In the genomic region with DNA sequence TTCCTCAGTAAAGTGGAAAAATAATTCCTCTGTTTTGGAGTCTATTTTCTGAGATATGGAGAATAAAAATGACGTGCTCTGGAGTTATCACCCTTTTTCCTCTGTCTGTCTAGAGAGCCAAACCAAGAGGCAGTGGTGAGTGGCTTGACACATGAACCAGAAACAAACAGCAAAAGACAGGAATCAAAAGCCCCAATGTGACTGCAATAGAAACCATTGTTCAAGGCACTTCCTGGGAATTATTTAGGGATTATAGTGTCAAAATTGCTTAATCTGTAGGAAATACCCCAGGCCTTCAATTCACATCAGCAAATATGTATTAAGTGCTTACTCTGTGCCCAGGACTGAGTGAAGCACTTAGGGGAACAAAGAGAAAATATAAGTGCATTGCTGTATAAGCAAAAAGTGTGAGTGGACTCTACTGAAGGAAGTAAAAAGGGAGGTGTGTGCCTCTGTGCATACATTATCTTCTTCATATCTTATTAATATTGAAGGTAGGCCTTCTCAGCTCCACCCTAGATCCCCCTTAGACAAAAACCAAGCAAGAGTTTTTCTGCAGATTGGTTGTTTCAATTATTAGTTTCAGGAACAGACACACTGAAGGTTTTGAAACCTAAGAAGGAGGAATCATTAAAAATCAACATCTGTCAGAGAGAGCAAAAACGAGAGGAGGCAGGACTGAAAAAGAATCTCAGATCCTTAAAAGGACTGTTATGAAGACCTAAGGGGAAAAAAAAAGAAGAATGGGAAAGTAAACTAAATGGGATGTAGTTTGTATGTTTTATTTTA, we compare ENCODE assay signal across 19 cellular contexts.
A peak's percentile ranks its signal among the peaks of the same experiment; 100 is the strongest.
DNase-seq lines count a peak whose midpoint lies in the region; ATAC-seq and TF ChIP-seq lines count a peak whose summit lies in the region.
"Had no signal": no experiment of that assay in that cellular context is flagged by ENCODE, and none has a peak within 500 bp of the region (broad histone marks: within the 10 kb centered on the region; RNA-seq: fewer than 3 reads in every experiment).

No MANE protein-coding gene starts in this region.

- H3K27ac Mint-ChIP-seq in WTC11 (peak overlapping the region; percentile 75), nephron (peak overlapping the region; percentile 51 to 84 (median 76))
- H3K27ac Mint-ChIP-seq: activated CD8-positive, alpha-beta T cell treated with anti-CD3 and anti-CD28 coated beads for 36 hours; stimulated activated memory B cell treated with anti-CD40 and anti-IgM and Interleukin-4, amounts not matched to agents 10 μg/mL and 1 μg/mL and 100 μg/mL, for 72 hours had no signal

- H3K4me1 Mint-ChIP-seq in WTC11 (peaks cover 25% of the 10 kb centered on the region), nephron (peaks cover 50% of the 10 kb centered on the region)
- H3K4me1 Mint-ChIP-seq: stimulated activated memory B cell treated with anti-CD40 and anti-IgM and Interleukin-4, amounts not matched to agents 10 μg/mL and 1 μg/mL and 100 μg/mL, for 72 hours had no signal

- in situ Hi-C loops in GM13976 (cut with MboI; ENCODE audit: low sequenced_read_pairs, unreplicated experiment) = no loop called here

- no peak overlapping the region for H3K4me3 Mint-ChIP-seq in WTC11
- peak overlapping the region in 1 of 3 experiments; percentile 7 for H3K4me3 Mint-ChIP-seq in nephron
- H3K4me3 Mint-ChIP-seq: activated CD8-positive, alpha-beta T cell treated with anti-CD3 and anti-CD28 coated beads for 36 hours; CD14-positive monocyte; stimulated activated memory B cell treated with anti-CD40 and anti-IgM and Interleukin-4, amounts not matched to agents 10 μg/mL and 1 μg/mL and 100 μg/mL, for 72 hours had no signal

- TF ChIP-seq CTCF in GM13976 (IDR thresholded peaks at IDR 0.05; ENCODE audit: borderline replicate concordance, control extremely low read depth, extremely low read depth, insufficient read depth, missing control alignments) (no peak), WTC11 (IDR thresholded peaks at IDR 0.05) (no peak), nephron (IDR thresholded peaks at IDR 0.05; ENCODE audit: unreplicated experiment in 3 of 3) (no peak)

- CTCF ChIA-PET in WTC11 (lab: Charles Lee) = no interaction called here

- POLR2A ChIA-PET in WTC11 (lab: Charles Lee) = no interaction called here

- ATAC-seq in GM21786 (IDR thresholded peaks at IDR 0.05; ENCODE audit: unreplicated experiment) (peak; percentile 65), WTC11 (no peak), left lobe of liver (no peak)
- ATAC-seq: activated CD8-positive, alpha-beta T cell treated with anti-CD3 and anti-CD28 coated beads for 36 hours; HCT116; left colon; pancreas; stimulated activated memory B cell treated with anti-CD40 and anti-IgM and Interleukin-4, amounts not matched to agents 10 μg/mL and 1 μg/mL and 100 μg/mL, for 72 hours had no signal

- no peaks in the 10 kb centered on the region for H3K27me3 Mint-ChIP-seq in WTC11 (ENCODE audit: low read depth)
- no peaks in the 10 kb centered on the region for H3K27me3 Mint-ChIP-seq in nephron (ENCODE audit: low read depth)
- H3K27me3 Mint-ChIP-seq: activated CD8-positive, alpha-beta T cell treated with anti-CD3 and anti-CD28 coated beads for 36 hours; stimulated activated memory B cell treated with anti-CD40 and anti-IgM and Interleukin-4, amounts not matched to agents 10 μg/mL and 1 μg/mL and 100 μg/mL, for 72 hours had no signal

- H3K9me3 Mint-ChIP-seq in WTC11 (no peaks in the 10 kb centered on the region), nephron (no peaks in the 10 kb centered on the region)
- H3K9me3 Mint-ChIP-seq: activated CD8-positive, alpha-beta T cell treated with anti-CD3 and anti-CD28 coated beads for 36 hours had no signal

- DNase-seq in GM13976 (ENCODE audit: low spot score) = peak; percentile 10
- no peak for DNase-seq in WTC11 (ENCODE audit: low spot score)
- DNase-seq in left lobe of liver (ENCODE audit: low spot score) = no peak
- no peak for DNase-seq in islet precursor cell
- no peak for DNase-seq in glomerular visceral epithelial cell (ENCODE audit: extremely low spot score)
- DNase-seq in NCI-H526 treated with DMSO at 0.1 percent for 48 hours (lab: John Stamatoyannopoulos, UW) = no peak
- DNase-seq: activated CD8-positive, alpha-beta T cell treated with anti-CD3 and anti-CD28 coated beads for 36 hours; activated naive CD4-positive, alpha-beta T cell treated with anti-CD3 and anti-CD28 coated beads, Interleukin-2, amount 50 U/mL, for 16 hours; left colon; NCI-H2227 treated with DMSO at 0.1 percent for 48 hours; pancreas; PC-9; stimulated activated CD4-positive, alpha-beta T cell treated with anti-CD3 and anti-CD28 coated beads, Interleukin-2, amount 100 ng/mL, for 24 hours; T-helper 9 cell had no signal

- H3K36me3 Mint-ChIP-seq in WTC11 (no peaks in the 10 kb centered on the region), nephron (ENCODE audit: low read depth) (no peaks in the 10 kb centered on the region)
- H3K36me3 Mint-ChIP-seq: CD14-positive monocyte; stimulated activated memory B cell treated with anti-CD40 and anti-IgM and Interleukin-4, amounts not matched to agents 10 μg/mL and 1 μg/mL and 100 μg/mL, for 72 hours had no signal

TF ChIP-seq in WTC11, 78 proteins besides CTCF, POLR2A, EP300 and RAD21 (continues in another document):
- TF ChIP-seq, protein P1, sequence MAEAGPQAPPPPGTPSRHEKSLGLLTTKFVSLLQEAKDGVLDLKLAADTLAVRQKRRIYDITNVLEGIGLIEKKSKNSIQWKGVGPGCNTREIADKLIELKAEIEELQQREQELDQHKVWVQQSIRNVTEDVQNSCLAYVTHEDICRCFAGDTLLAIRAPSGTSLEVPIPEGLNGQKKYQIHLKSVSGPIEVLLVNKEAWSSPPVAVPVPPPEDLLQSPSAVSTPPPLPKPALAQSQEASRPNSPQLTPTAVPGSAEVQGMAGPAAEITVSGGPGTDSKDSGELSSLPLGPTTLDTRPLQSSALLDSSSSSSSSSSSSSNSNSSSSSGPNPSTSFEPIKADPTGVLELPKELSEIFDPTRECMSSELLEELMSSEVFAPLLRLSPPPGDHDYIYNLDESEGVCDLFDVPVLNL (CRISPR knock-in tag; IDR thresholded peaks at IDR 0.05; ENCODE audit: borderline replicate concordance, low read depth) = no peak
- TF ChIP-seq, protein P2, sequence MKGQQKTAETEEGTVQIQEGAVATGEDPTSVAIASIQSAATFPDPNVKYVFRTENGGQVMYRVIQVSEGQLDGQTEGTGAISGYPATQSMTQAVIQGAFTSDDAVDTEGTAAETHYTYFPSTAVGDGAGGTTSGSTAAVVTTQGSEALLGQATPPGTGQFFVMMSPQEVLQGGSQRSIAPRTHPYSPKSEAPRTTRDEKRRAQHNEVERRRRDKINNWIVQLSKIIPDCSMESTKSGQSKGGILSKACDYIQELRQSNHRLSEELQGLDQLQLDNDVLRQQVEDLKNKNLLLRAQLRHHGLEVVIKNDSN (CRISPR knock-in tag; IDR thresholded peaks at IDR 0.05) = no peak
- TF ChIP-seq, protein P3, sequence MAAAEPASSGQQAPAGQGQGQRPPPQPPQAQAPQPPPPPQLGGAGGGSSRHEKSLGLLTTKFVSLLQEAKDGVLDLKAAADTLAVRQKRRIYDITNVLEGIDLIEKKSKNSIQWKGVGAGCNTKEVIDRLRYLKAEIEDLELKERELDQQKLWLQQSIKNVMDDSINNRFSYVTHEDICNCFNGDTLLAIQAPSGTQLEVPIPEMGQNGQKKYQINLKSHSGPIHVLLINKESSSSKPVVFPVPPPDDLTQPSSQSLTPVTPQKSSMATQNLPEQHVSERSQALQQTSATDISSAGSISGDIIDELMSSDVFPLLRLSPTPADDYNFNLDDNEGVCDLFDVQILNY (CRISPR knock-in tag; IDR thresholded peaks at IDR 0.05) = no peak
- TF ChIP-seq, protein P4, sequence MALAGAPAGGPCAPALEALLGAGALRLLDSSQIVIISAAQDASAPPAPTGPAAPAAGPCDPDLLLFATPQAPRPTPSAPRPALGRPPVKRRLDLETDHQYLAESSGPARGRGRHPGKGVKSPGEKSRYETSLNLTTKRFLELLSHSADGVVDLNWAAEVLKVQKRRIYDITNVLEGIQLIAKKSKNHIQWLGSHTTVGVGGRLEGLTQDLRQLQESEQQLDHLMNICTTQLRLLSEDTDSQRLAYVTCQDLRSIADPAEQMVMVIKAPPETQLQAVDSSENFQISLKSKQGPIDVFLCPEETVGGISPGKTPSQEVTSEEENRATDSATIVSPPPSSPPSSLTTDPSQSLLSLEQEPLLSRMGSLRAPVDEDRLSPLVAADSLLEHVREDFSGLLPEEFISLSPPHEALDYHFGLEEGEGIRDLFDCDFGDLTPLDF (CRISPR knock-in tag; IDR thresholded peaks at IDR 0.05) = no peak
- TF ChIP-seq GRHL2 (CRISPR knock-in tag; IDR thresholded peaks at IDR 0.05; ENCODE audit: insufficient replicate concordance, severe bottlenecking) = no peak
- no peak for TF ChIP-seq ATF1 (CRISPR knock-in tag; IDR thresholded peaks at IDR 0.05)
- TF ChIP-seq GABPB1 (CRISPR knock-in tag; IDR thresholded peaks at IDR 0.05) = no peak
- TF ChIP-seq NR2C2 (CRISPR knock-in tag; IDR thresholded peaks at IDR 0.05) = no peak
- TF ChIP-seq, protein P5, sequence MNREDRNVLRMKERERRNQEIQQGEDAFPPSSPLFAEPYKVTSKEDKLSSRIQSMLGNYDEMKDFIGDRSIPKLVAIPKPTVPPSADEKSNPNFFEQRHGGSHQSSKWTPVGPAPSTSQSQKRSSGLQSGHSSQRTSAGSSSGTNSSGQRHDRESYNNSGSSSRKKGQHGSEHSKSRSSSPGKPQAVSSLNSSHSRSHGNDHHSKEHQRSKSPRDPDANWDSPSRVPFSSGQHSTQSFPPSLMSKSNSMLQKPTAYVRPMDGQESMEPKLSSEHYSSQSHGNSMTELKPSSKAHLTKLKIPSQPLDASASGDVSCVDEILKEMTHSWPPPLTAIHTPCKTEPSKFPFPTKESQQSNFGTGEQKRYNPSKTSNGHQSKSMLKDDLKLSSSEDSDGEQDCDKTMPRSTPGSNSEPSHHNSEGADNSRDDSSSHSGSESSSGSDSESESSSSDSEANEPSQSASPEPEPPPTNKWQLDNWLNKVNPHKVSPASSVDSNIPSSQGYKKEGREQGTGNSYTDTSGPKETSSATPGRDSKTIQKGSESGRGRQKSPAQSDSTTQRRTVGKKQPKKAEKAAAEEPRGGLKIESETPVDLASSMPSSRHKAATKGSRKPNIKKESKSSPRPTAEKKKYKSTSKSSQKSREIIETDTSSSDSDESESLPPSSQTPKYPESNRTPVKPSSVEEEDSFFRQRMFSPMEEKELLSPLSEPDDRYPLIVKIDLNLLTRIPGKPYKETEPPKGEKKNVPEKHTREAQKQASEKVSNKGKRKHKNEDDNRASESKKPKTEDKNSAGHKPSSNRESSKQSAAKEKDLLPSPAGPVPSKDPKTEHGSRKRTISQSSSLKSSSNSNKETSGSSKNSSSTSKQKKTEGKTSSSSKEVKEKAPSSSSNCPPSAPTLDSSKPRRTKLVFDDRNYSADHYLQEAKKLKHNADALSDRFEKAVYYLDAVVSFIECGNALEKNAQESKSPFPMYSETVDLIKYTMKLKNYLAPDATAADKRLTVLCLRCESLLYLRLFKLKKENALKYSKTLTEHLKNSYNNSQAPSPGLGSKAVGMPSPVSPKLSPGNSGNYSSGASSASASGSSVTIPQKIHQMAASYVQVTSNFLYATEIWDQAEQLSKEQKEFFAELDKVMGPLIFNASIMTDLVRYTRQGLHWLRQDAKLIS (CRISPR knock-in tag; IDR thresholded peaks at IDR 0.05; ENCODE audit: borderline replicate concordance) = no peak
- TF ChIP-seq ZNF671 (CRISPR knock-in tag; IDR thresholded peaks at IDR 0.05) = no peak
